ENCODE assay signal across 22 cellular contexts in genomic region chr1:203142124-203142523, GRCh38. TPM values are rescaled to one million over a fixed set of nuclear protein-coding genes. Genes with fewer than 3 reads are reported as not detected.
DNase-seq lines count a peak whose midpoint lies in the region; ATAC-seq, FAIRE-seq and TF ChIP-seq lines count a peak whose summit lies in the region.
"Had no signal": no experiment of that assay in that cellular context is flagged by ENCODE, and none has a peak within 500 bp of the region (broad histone marks: within the 10 kb centered on the region; RNA-seq: fewer than 3 reads in every experiment).

No MANE protein-coding gene starts in this region.

- CTCF ChIA-PET in K562 (lab: Yijun Ruan, JAX; ENCODE audit: low intra/inter-chr PET ratio), result no interaction called here

- TF ChIP-seq CTCF in K562 (IDR thresholded peaks at IDR 0.05 in 2 of 3, conservative IDR thresholded peaks at IDR 0.05 in 1 of 3; ENCODE audit: insufficient read depth in 2 of 3, low read depth in 1 of 3, low read length in 3 of 3) (no peak), dorsolateral prefrontal cortex (IDR thresholded peaks at IDR 0.05 in 54 of 56, conservative IDR thresholded peaks at IDR 0.05 in 2 of 56; ENCODE audit: low read depth in 1 of 56, partially characterized antibody in 56 of 56) (no peak)

- peaks cover 33 to 71% of the 10 kb centered on the region in 2 experiments for H3K27me3 ChIP-seq in K562 (ENCODE audit: control insufficient read depth in 2 of 2, insufficient read depth in 2 of 2, low read length in 2 of 2)
- no peaks in the 10 kb centered on the region for H3K27me3 ChIP-seq in dorsolateral prefrontal cortex
- H3K27me3 ChIP-seq in mesendoderm (ENCODE audit: insufficient read depth, low read length, poor library complexity), result no peaks in the 10 kb centered on the region
- H3K27me3 ChIP-seq: BE2C had no signal

- H3K4me2 ChIP-seq in K562 (ENCODE audit: insufficient read depth, low read length) (no peak overlapping the region), mesendoderm (ENCODE audit: low read length) (no peak overlapping the region)

- ATAC-seq in K562, result no peak
- no peak for ATAC-seq in HG02981 (IDR thresholded peaks at IDR 0.05; ENCODE audit: unreplicated experiment)
- no peak for ATAC-seq in GM19467 (IDR thresholded peaks at IDR 0.05; ENCODE audit: unreplicated experiment)
- ATAC-seq in GM19328 (IDR thresholded peaks at IDR 0.05; ENCODE audit: unreplicated experiment), result no peak
- ATAC-seq: HCT116 had no signal

- no peak for TF ChIP-seq EP300 in K562 (IDR thresholded peaks at IDR 0.05; ENCODE audit: low read length)

- H3K27ac ChIP-seq in K562 (ENCODE audit: extremely low read depth, low read depth, low read length), result no peak overlapping the region
- peak overlapping the region in 41 of 59 donors; percentile 7 to 99 (median 75) for H3K27ac ChIP-seq in dorsolateral prefrontal cortex
- no peak overlapping the region for H3K27ac ChIP-seq in mesendoderm (ENCODE audit: low read depth, low read length)

- H3K4me3 ChIP-seq in K562, result no peak overlapping the region
- no peak overlapping the region for H3K4me3 ChIP-seq in dorsolateral prefrontal cortex
- no peak overlapping the region for H3K4me3 ChIP-seq in mesendoderm (ENCODE audit: low read length)

- peak overlapping the region; percentile 23 for H2BK5ac ChIP-seq in mesendoderm (ENCODE audit: low read length)

- no peak overlapping the region for H3K23ac ChIP-seq in mesendoderm (ENCODE audit: low read length)

- DNase-seq in K562 (ENCODE audit: extremely low read depth in 1 of 4, low spot score in 3 of 4) (no peak), dorsolateral prefrontal cortex (no peak), mesendoderm (no peak), cardiac septum (ENCODE audit: low spot score) (no peak)
- DNase-seq: ACHN; CD4-positive, alpha-beta memory T cell; DMS79; GDM1; GOT3; H7; HFFc6 had no signal

- H3K9me3 ChIP-seq in K562 (replicated peaks; ENCODE audit: control insufficient read depth, insufficient read depth, low read depth, low read length), result no peaks in the 10 kb centered on the region
- H3K9me3 ChIP-seq: BE2C had no signal

- POLR2A ChIA-PET in K562 (lab: Yijun Ruan, JAX), result interaction anchor here (0.6 to 1.8 kb wide), 2 partner anchors 9 to 27 kb away, joined by 3 to 4 read pairs; no protein-coding TSS in a partner anchor

- no peak for TF ChIP-seq POLR2A in K562 (conservative IDR thresholded peaks at IDR 0.05)

- no peaks in the 10 kb centered on the region for H3K4me1 ChIP-seq in K562 (replicated peaks in 1 of 2; ENCODE audit: control insufficient read depth in 2 of 2, insufficient read depth in 2 of 2, low read length in 2 of 2)
- H3K4me1 ChIP-seq in mesendoderm (ENCODE audit: control insufficient read depth, low read depth, low read length), result peaks cover 17% of the 10 kb centered on the region

- peak overlapping the region; percentile 1 for H3K56ac ChIP-seq in mesendoderm (ENCODE audit: low read length)

- no peak overlapping the region for H3K9ac ChIP-seq in K562 (ENCODE audit: insufficient read depth in 1 of 2, low read depth in 2 of 2, low read length in 2 of 2)
- H3K9ac ChIP-seq in mesendoderm (ENCODE audit: low read length), result no peak overlapping the region

- H4K5ac ChIP-seq in mesendoderm (ENCODE audit: low read length), result no peak overlapping the region

- H4K8ac ChIP-seq in mesendoderm (ENCODE audit: low read depth, low read length), result no peak overlapping the region

- H2AFZ ChIP-seq in K562 (ENCODE audit: low read depth, low read length), result no peak overlapping the region

- no peak for FAIRE-seq in K562 (lab: Jason Lieb, UNC)
- FAIRE-seq: A204.1, GM12892, GM18507 had no signal

- H3K9me1 ChIP-seq in K562 (ENCODE audit: control insufficient read depth, insufficient read depth, low read length), result no peaks in the 10 kb centered on the region

- H2BK15ac ChIP-seq in mesendoderm (replicated peaks; ENCODE audit: low read depth), result no peak overlapping the region

- H3K79me2 ChIP-seq in K562 (ENCODE audit: control insufficient read depth, insufficient read depth, low read length) (no peaks in the 10 kb centered on the region), mesendoderm (ENCODE audit: control insufficient read depth, insufficient read depth, low read length) (no peaks in the 10 kb centered on the region)

- no peak overlapping the region for H3K4ac ChIP-seq in mesendoderm (ENCODE audit: low read depth, low read length)

- no TSS peak for BruUV-seq in K562 (replicated peaks; lab: Mats Ljungman, UMichigan)

- in situ Hi-C loops in K562 (cut with MboI), result no loop called here

- H3K36me3 ChIP-seq in K562 (ENCODE audit: control insufficient read depth, insufficient read depth, low read length), result no peaks in the 10 kb centered on the region
- no peaks in the 10 kb centered on the region for H3K36me3 ChIP-seq in mesendoderm (ENCODE audit: control insufficient read depth, insufficient read depth, low read length)
- H3K36me3 ChIP-seq: BE2C had no signal

- H2BK120ac ChIP-seq in mesendoderm (ENCODE audit: low read depth, low read length), result no peak overlapping the region

- H3K18ac ChIP-seq in mesendoderm (ENCODE audit: low read length), result no peak overlapping the region

- intact Hi-C loops in K562 (cut with micrococcal nuclease), result no loop called here
- intact Hi-C loops in dorsolateral prefrontal cortex (cut with DNase I), result no loop called here
- intact Hi-C loops in cardiac septum (cut with DNase I), result no loop called here

- TF ChIP-seq RAD21 in K562 (CRISPR knock-in tag; conservative IDR thresholded peaks at IDR 0.05 in 1 of 2, IDR thresholded peaks at IDR 0.05 in 1 of 2), result no peak

- no peaks in the 10 kb centered on the region; the same call in 1 of the 2 replicates for H4K20me1 ChIP-seq in K562 (replicated peaks; ENCODE audit: control insufficient read depth, insufficient read depth, low read length)

- 3% methylated on average over 6 of the region's 6 CpGs for WGBS in K562 (ENCODE audit: insufficient coverage, low coverage, missing lambda C conversion rate)
- WGBS in mesendoderm (ENCODE audit: extremely low coverage, insufficient coverage, low lambda C conversion rate), result no CpG with 5 or more reads among the region's 6 CpGs

- H2AK5ac ChIP-seq in mesendoderm (ENCODE audit: low read length), result peak overlapping the region; percentile 11

- H3K79me1 ChIP-seq in mesendoderm (ENCODE audit: low read length), result peaks cover 8% of the 10 kb centered on the region

RNA-seq across cellular contexts. Expression of gene ADORA1, which starts 14.6 kb away (rescaled TPM):
- not detected in 2 replicates for total RNA-seq in K562 (2011; cell fraction: chromatin; rRNA removed; ENCODE audit: low replicate concordance)
- not detected in 2 replicates for total RNA-seq in K562 (2011; cell fraction: nucleolus; rRNA removed)
- total RNA-seq in K562 (2011; cell fraction: nucleoplasm; rRNA removed), result not detected in 2 replicates
- total RNA-seq in K562 (2014; rRNA removed) (not detected in 2 replicates), K562 (2014; rRNA removed; fragmentation: Illumina TruSeq; extraction: Trizol) (not detected in 2 replicates), K562 (2015; rRNA removed; fragmentation: Illumina TruSeq; extraction: Trizol) (not detected in 2 replicates), K562 (2021) (not detected in 2 replicates), dorsolateral prefrontal cortex (100 to 1,000 TPM in 3 of 120 experiments, 10 to 100 TPM in 117; 45.1 to 109 (median 75.9) TPM), cardiac septum (12.1 TPM)
- polyA plus RNA-seq in K562 (2011; rRNA removed) (not detected in 2 replicates), K562 (2014; fragmentation: Illumina TruSeq; extraction: Trizol) (not detected in 2 replicates), K562 (2014; fragmentation: Nextera tagmentation; extraction: Ambion mirVana) (not detected), K562 (2014; rRNA removed) (not detected in 2 replicates)
- polyA plus RNA-seq in K562 (2011; cell fraction: cytosol; rRNA removed), result not detected in 2 replicates
- polyA plus RNA-seq in K562 (2011; cell fraction: nucleus; rRNA removed), result not detected in 2 replicates
- 0.12 TPM in 1 of 2 replicates, not detected in the other for polyA plus RNA-seq in K562 (2012)
- not detected in 2 replicates for polyA minus RNA-seq in K562 (2011; rRNA and poly(A)+ RNA removed)
- not detected in 2 replicates for polyA minus RNA-seq in K562 (2011; cell fraction: cytosol; rRNA and poly(A)+ RNA removed)
- not detected in 2 replicates for polyA minus RNA-seq in K562 (2011; cell fraction: nucleus; rRNA and poly(A)+ RNA removed)
- polyA plus RNA-seq in mesendoderm (2013, experiment 1 of 2), result 8.0 TPM
- 8.0 TPM for polyA plus RNA-seq in mesendoderm (2013, experiment 2 of 2)
- total RNA-seq: CD4-positive, alpha-beta memory T cell had no signal

RNA-seq across cellular contexts. Expression of gene MYBPH, which starts 33.5 kb away (rescaled TPM):
- total RNA-seq in K562 (2011; cell fraction: chromatin; rRNA removed; ENCODE audit: low replicate concordance), result not detected in 2 replicates
- not detected in 2 replicates for total RNA-seq in K562 (2011; cell fraction: nucleolus; rRNA removed)
- not detected in 2 replicates for total RNA-seq in K562 (2011; cell fraction: nucleoplasm; rRNA removed)
- total RNA-seq in K562 (2014; rRNA removed) (not detected in 2 replicates), K562 (2014; rRNA removed; fragmentation: Illumina TruSeq; extraction: Trizol) (not detected in 2 replicates), K562 (2015; rRNA removed; fragmentation: Illumina TruSeq; extraction: Trizol) (not detected in 2 replicates), K562 (2021) (not detected in 2 replicates), dorsolateral prefrontal cortex (1 to 10 TPM in 11 of 120 experiments, under 1 TPM in 54, not detected in 55; 0.24 to 4.4 (median 0.48) TPM), cardiac septum (not detected)
- polyA plus RNA-seq in K562 (2011; rRNA removed) (not detected in 2 replicates), K562 (2014; fragmentation: Illumina TruSeq; extraction: Trizol) (not detected in 2 replicates), K562 (2014; fragmentation: Nextera tagmentation; extraction: Ambion mirVana) (not detected), K562 (2014; rRNA removed) (0.13 TPM in 1 of 2 replicates, not detected in the other)
- polyA plus RNA-seq in K562 (2011; cell fraction: cytosol; rRNA removed), result not detected in 2 replicates
- not detected in 2 replicates for polyA plus RNA-seq in K562 (2011; cell fraction: nucleus; rRNA removed)
- polyA plus RNA-seq in K562 (2012), result not detected in 2 replicates
- not detected in 2 replicates for polyA minus RNA-seq in K562 (2011; rRNA and poly(A)+ RNA removed)
- polyA minus RNA-seq in K562 (2011; cell fraction: cytosol; rRNA and poly(A)+ RNA removed), result not detected in 2 replicates
- polyA minus RNA-seq in K562 (2011; cell fraction: nucleus; rRNA and poly(A)+ RNA removed), result not detected in 2 replicates
- polyA plus RNA-seq in mesendoderm (2013, experiment 1 of 2), result not detected
- 0.04 TPM for polyA plus RNA-seq in mesendoderm (2013, experiment 2 of 2)
- total RNA-seq: CD4-positive, alpha-beta memory T cell; Daoy; H7; HFFc6; HT-29 had no signal
- polyA plus RNA-seq: CD4-positive, alpha-beta memory T cell had no signal

RNA-seq across cellular contexts. Expression of gene CHI3L1, which starts 44.4 kb away (rescaled TPM):
- not detected in 2 replicates for total RNA-seq in K562 (2011; cell fraction: chromatin; rRNA removed; ENCODE audit: low replicate concordance)
- not detected in 2 replicates for total RNA-seq in K562 (2011; cell fraction: nucleolus; rRNA removed)
- not detected in 2 replicates for total RNA-seq in K562 (2011; cell fraction: nucleoplasm; rRNA removed)
- total RNA-seq in K562 (2014; rRNA removed) (not detected in 2 replicates), K562 (2014; rRNA removed; fragmentation: Illumina TruSeq; extraction: Trizol) (not detected in 2 replicates), K562 (2015; rRNA removed; fragmentation: Illumina TruSeq; extraction: Trizol) (not detected in 2 replicates), K562 (2021) (not detected in 2 replicates), dorsolateral prefrontal cortex (1,000 to 10,000 TPM in 3 of 120 experiments, 100 to 1,000 TPM in 31, 10 to 100 TPM in 86; 17.8 to 1,525 (median 52.6) TPM), cardiac septum (7.4 TPM)
- polyA plus RNA-seq in K562 (2011; rRNA removed) (not detected in 2 replicates), K562 (2014; fragmentation: Illumina TruSeq; extraction: Trizol) (not detected in 2 replicates), K562 (2014; fragmentation: Nextera tagmentation; extraction: Ambion mirVana) (not detected), K562 (2014; rRNA removed) (not detected in 2 replicates)
- polyA plus RNA-seq in K562 (2011; cell fraction: cytosol; rRNA removed), result not detected in 2 replicates
- not detected in 2 replicates for polyA plus RNA-seq in K562 (2011; cell fraction: nucleus; rRNA removed)
- 0.22 TPM in 1 of 2 replicates, not detected in the other for polyA plus RNA-seq in K562 (2012)
- polyA minus RNA-seq in K562 (2011; rRNA and poly(A)+ RNA removed), result not detected in 2 replicates
- polyA minus RNA-seq in K562 (2011; cell fraction: cytosol; rRNA and poly(A)+ RNA removed), result not detected in 2 replicates
- polyA minus RNA-seq in K562 (2011; cell fraction: nucleus; rRNA and poly(A)+ RNA removed), result not detected in 2 replicates
- 0.22 TPM for polyA plus RNA-seq in mesendoderm (2013, experiment 1 of 2)
- 0.20 TPM for polyA plus RNA-seq in mesendoderm (2013, experiment 2 of 2)
- total RNA-seq: Daoy, HFFc6, HT-29 had no signal
- polyA plus RNA-seq: CD4-positive, alpha-beta memory T cell had no signal

RNA-seq across cellular contexts. Expression of gene MYOG, which starts 56.3 kb away (rescaled TPM):
- total RNA-seq in K562 (2011; cell fraction: chromatin; rRNA removed; ENCODE audit: low replicate concordance), result not detected in 2 replicates
- total RNA-seq in K562 (2011; cell fraction: nucleolus; rRNA removed), result not detected in 2 replicates
- total RNA-seq in K562 (2011; cell fraction: nucleoplasm; rRNA removed), result not detected in 2 replicates
- not detected in 2 replicates for total RNA-seq in K562 (2014; rRNA removed)
- not detected in 2 replicates for total RNA-seq in K562 (2014; rRNA removed; fragmentation: Illumina TruSeq; extraction: Trizol)
- total RNA-seq in K562 (2015; rRNA removed; fragmentation: Illumina TruSeq; extraction: Trizol), result not detected in 2 replicates
- total RNA-seq in K562 (2021), result not detected in 2 replicates
- not detected in 2 replicates for polyA plus RNA-seq in K562 (2011; rRNA removed)
- not detected in 2 replicates for polyA plus RNA-seq in K562 (2011; cell fraction: cytosol; rRNA removed)
- polyA plus RNA-seq in K562 (2011; cell fraction: nucleus; rRNA removed), result not detected in 2 replicates
- not detected in 2 replicates for polyA plus RNA-seq in K562 (2012)
- polyA plus RNA-seq in K562 (2014; fragmentation: Illumina TruSeq; extraction: Trizol), result not detected in 2 replicates
- polyA plus RNA-seq in K562 (2014; fragmentation: Nextera tagmentation; extraction: Ambion mirVana), result not detected
- polyA plus RNA-seq in K562 (2014; rRNA removed), result not detected in 2 replicates
- polyA minus RNA-seq in K562 (2011; rRNA and poly(A)+ RNA removed), result not detected in 2 replicates
- not detected in 2 replicates for polyA minus RNA-seq in K562 (2011; cell fraction: cytosol; rRNA and poly(A)+ RNA removed)
- polyA minus RNA-seq in K562 (2011; cell fraction: nucleus; rRNA and poly(A)+ RNA removed), result not detected in 2 replicates
- under 1 TPM in 21 of 120 experiments, not detected in 99; 0.26 to 0.91 (median 0.38) TPM for total RNA-seq in dorsolateral prefrontal cortex
- 0.13 TPM for polyA plus RNA-seq in mesendoderm (2013, experiment 1 of 2)
- 0.08 TPM for polyA plus RNA-seq in mesendoderm (2013, experiment 2 of 2)
- total RNA-seq in cardiac septum, result 0.16 TPM
- total RNA-seq: CD4-positive, alpha-beta memory T cell; Daoy; H7; HFFc6; HT-29 had no signal
- polyA plus RNA-seq: CD14-positive monocyte; CD4-positive, alpha-beta memory T cell had no signal

Comparison
In these comparisons a context has a peak if more than half of its experiments do, and no peak if none do; other contexts are left out.
1. H3K27ac ChIP-seq: peak in dorsolateral prefrontal cortex (41 of 59); none in K562 (single experiment) and mesendoderm (single experiment).
2. RNA of gene ADORA1, which starts 14.6 kb away (total RNA-seq): 45.1 to 109 TPM in dorsolateral prefrontal cortex and 12.1 TPM in cardiac septum (single experiment); not detected in K562; every median in the first group is over 10 times any median in the second.